8 cellular contexts compared by ENCODE assay signal in the genomic region with DNA sequence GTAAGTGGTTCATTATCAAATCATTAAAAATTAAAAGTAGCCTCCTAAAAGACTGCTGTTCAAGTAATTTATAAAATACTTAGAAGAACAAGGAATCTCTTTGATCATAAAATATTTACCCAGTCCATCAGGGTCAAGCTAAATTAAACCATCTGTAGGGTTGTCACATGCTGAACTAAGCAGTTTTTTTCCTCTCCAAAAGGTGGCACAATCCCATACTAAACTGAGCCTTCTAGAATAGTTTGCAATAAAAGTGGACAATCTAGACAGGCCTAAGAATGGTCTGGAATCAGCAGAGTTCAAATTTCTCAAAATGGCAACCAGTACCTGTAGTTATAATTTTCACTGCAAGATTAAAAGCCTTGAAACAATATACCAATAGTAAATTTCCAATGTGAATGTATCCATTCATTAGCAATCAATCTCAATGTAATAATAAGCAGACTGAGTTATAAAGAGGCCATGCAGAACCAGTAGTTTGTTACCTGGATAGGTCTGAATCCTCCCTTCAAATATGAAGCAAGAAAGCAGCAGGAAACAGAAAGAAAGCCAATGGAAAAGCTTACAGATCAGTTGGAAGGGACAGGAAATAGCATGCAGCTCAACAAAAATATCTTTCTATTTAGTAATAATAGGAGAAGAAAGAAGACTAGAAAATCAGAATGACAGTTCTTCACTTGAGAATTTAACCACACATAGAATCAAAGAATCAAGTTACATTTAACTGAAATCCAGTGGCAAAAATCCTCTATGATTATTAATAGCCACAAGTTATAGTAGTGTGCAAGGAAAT.
DNase-seq lines count a peak whose midpoint lies in the region; ATAC-seq, FAIRE-seq and TF ChIP-seq lines count a peak whose summit lies in the region.

No MANE protein-coding gene starts in this region.

- H3K36me3 Mint-ChIP-seq in activated naive CD4-positive, alpha-beta T cell treated with anti-CD3 and anti-CD28 coated beads for 36 hours (ENCODE audit: low read depth), result peaks cover 7% of the 10 kb centered on the region

- H3K4me1 Mint-ChIP-seq in activated naive CD4-positive, alpha-beta T cell treated with anti-CD3 and anti-CD28 coated beads for 36 hours (ENCODE audit: low read depth), result no peaks in the 10 kb centered on the region

- RAD21 ChIA-PET in HCT116 (lab: Charles Lee; ENCODE audit: low non-redundant PET in 1 of 2, low total read pairs in 2 of 2, uncharacterized antibody in 2 of 2, unreplicated experiment in 2 of 2), result interaction anchor here (0.6 to 1.3 kb wide), 3 partner anchors 213 to 269 kb away, joined by 3 to 6 read pairs (median 3); no protein-coding TSS in a partner anchor

- H3K36me3 ChIP-seq in HCT116 (ENCODE audit: control insufficient read depth in 1 of 2, insufficient read depth in 2 of 2, low read length in 2 of 2) (no peaks in the 10 kb centered on the region), K562 (ENCODE audit: control insufficient read depth, insufficient read depth, low read length) (no peaks in the 10 kb centered on the region)

- intact Hi-C loops in HCT116 (cut with micrococcal nuclease) (loop anchor here (1.0 kb wide), 1 partner anchor 213 kb away; no protein-coding TSS in a partner anchor), K562 (cut with micrococcal nuclease) (loop anchor here (1.0 to 10.0 kb wide), 3 partner anchors 85 to 457 kb away; no protein-coding TSS in a partner anchor)
- intact Hi-C loops in activated naive CD4-positive, alpha-beta T cell treated with anti-CD3 and anti-CD28 coated beads for 36 hours (cut with micrococcal nuclease), result loop anchor here (1.0 kb wide), 1 partner anchor 213 kb away; no protein-coding TSS in a partner anchor

- H3K27me3 ChIP-seq in HCT116 (ENCODE audit: insufficient read depth, low read length) (no peaks in the 10 kb centered on the region), K562 (ENCODE audit: control insufficient read depth in 2 of 2, insufficient read depth in 2 of 2, low read length in 2 of 2) (no peaks in the 10 kb centered on the region)

- no peaks in the 10 kb centered on the region for H3K79me2 ChIP-seq in HCT116 (ENCODE audit: insufficient read depth, low read length)
- H3K79me2 ChIP-seq in K562 (ENCODE audit: control insufficient read depth, insufficient read depth, low read length), result no peaks in the 10 kb centered on the region

- BruUV-seq in HCT116 (replicated peaks; lab: Mats Ljungman, UMichigan) (no TSS peak), K562 (replicated peaks; lab: Mats Ljungman, UMichigan) (no TSS peak)

- H2AFZ ChIP-seq in HCT116 (ENCODE audit: low read depth, low read length, poor library complexity, severe bottlenecking), result no peak overlapping the region
- no peak overlapping the region for H2AFZ ChIP-seq in K562 (ENCODE audit: low read depth, low read length)

- TF ChIP-seq POLR2A in HCT116 (IDR thresholded peaks at IDR 0.05; ENCODE audit: borderline replicate concordance, extremely low read depth, insufficient read depth, insufficient read length) (no peak), K562 (conservative IDR thresholded peaks at IDR 0.05) (no peak)

- H3K4me1 ChIP-seq in HCT116 (ENCODE audit: control insufficient read depth in 1 of 2, insufficient read depth in 2 of 2, low read length in 2 of 2), result no peaks in the 10 kb centered on the region
- H3K4me1 ChIP-seq in K562 (replicated peaks in 1 of 2; ENCODE audit: control insufficient read depth in 2 of 2, insufficient read depth in 2 of 2, low read length in 2 of 2), result no peaks in the 10 kb centered on the region

- in situ Hi-C loops in K562 (cut with MboI), result no loop called here

- TF ChIP-seq RAD21 in HCT116 (IDR thresholded peaks at IDR 0.05; ENCODE audit: low read depth), result peak; percentile 65
- peak; percentile 65 to 79 for TF ChIP-seq RAD21 in K562 (CRISPR knock-in tag; conservative IDR thresholded peaks at IDR 0.05 in 1 of 2, IDR thresholded peaks at IDR 0.05 in 1 of 2)

- POLR2A ChIA-PET in HCT116 (lab: Charles Lee), result interaction anchor here (0.6 to 1.3 kb wide), 3 partner anchors 16 to 223 kb away, joined by 3 to 4 read pairs (median 4); no protein-coding TSS in a partner anchor
- POLR2A ChIA-PET in K562 (lab: Yijun Ruan, JAX), result interaction anchor here (0.7 to 1.1 kb wide), 3 partner anchors 192 to 214 kb away, joined by 3 to 4 read pairs (median 3); no protein-coding TSS in a partner anchor

- TF ChIP-seq EP300 in K562 (IDR thresholded peaks at IDR 0.05; ENCODE audit: low read length), result no peak

- CTCF ChIA-PET in HCT116 (lab: Charles Lee), result interaction anchor here (1.2 to 2.1 kb wide), 3 partner anchors 9 to 213 kb away, joined by 5 to 23 read pairs (median 5); no protein-coding TSS in a partner anchor
- CTCF ChIA-PET in K562 (lab: Yijun Ruan, JAX; ENCODE audit: low intra/inter-chr PET ratio), result interaction anchor here (0.5 to 2.7 kb wide), 2 partner anchors 62 to 213 kb away, joined by 3 to 28 read pairs; no protein-coding TSS in a partner anchor
- CTCF ChIA-PET in activated naive CD4-positive, alpha-beta T cell treated with anti-CD3 and anti-CD28 coated beads for 36 hours (lab: Charles Lee), result interaction anchor here (0.6 to 1.0 kb wide), 3 partner anchors 63 to 213 kb away, joined by 3 read pairs; no protein-coding TSS in a partner anchor

- no peaks in the 10 kb centered on the region for H3K9me3 ChIP-seq in HCT116 (ENCODE audit: control insufficient read depth in 1 of 2, insufficient read depth in 1 of 2, low read depth in 1 of 2, low read length in 2 of 2)
- no peaks in the 10 kb centered on the region for H3K9me3 ChIP-seq in K562 (replicated peaks; ENCODE audit: control insufficient read depth, insufficient read depth, low read depth, low read length)

- no peaks in the 10 kb centered on the region for H4K20me1 ChIP-seq in HCT116 (ENCODE audit: insufficient read depth)
- H4K20me1 ChIP-seq in K562 (replicated peaks; ENCODE audit: control insufficient read depth, insufficient read depth, low read length), result no peaks in the 10 kb centered on the region

- H3K27ac Mint-ChIP-seq in activated naive CD4-positive, alpha-beta T cell treated with anti-CD3 and anti-CD28 coated beads for 36 hours, result no peak overlapping the region

- TF ChIP-seq CTCF in HCT116 (IDR thresholded peaks at IDR 0.05 in 2 of 3, conservative IDR thresholded peaks at IDR 0.05 in 1 of 3; ENCODE audit: borderline replicate concordance in 1 of 3, insufficient read depth in 1 of 3, low read depth in 2 of 3, low read length in 2 of 3), result peak; percentile 15 to 48 (median 29); a peak in 2 of 6 replicates
- peak; percentile 39 to 67 (median 50); a peak in 5 of 6 replicates for TF ChIP-seq CTCF in K562 (IDR thresholded peaks at IDR 0.05 in 2 of 3, conservative IDR thresholded peaks at IDR 0.05 in 1 of 3; ENCODE audit: insufficient read depth in 2 of 3, low read depth in 1 of 3, low read length in 3 of 3)
- no peak for TF ChIP-seq CTCF in coronary artery (IDR thresholded peaks at IDR 0.05)

- H3K4me3 ChIP-seq in HCT116 (replicated peaks in 1 of 2; ENCODE audit: low read depth in 1 of 2, low read length in 2 of 2) (no peak overlapping the region), K562 (no peak overlapping the region), coronary artery (no peak overlapping the region)

- no peaks in the 10 kb centered on the region for H3K27me3 Mint-ChIP-seq in activated naive CD4-positive, alpha-beta T cell treated with anti-CD3 and anti-CD28 coated beads for 36 hours (ENCODE audit: low read depth)

- no peaks in the 10 kb centered on the region for H3K9me3 Mint-ChIP-seq in activated naive CD4-positive, alpha-beta T cell treated with anti-CD3 and anti-CD28 coated beads for 36 hours

- H3K9me1 ChIP-seq in K562 (ENCODE audit: control insufficient read depth, insufficient read depth, low read length), result no peaks in the 10 kb centered on the region

- no peak overlapping the region for H3K4me3 Mint-ChIP-seq in activated naive CD4-positive, alpha-beta T cell treated with anti-CD3 and anti-CD28 coated beads for 36 hours

- peak; percentile 86 for FAIRE-seq in K562 (lab: Jason Lieb, UNC)

- H3K9ac ChIP-seq in HCT116 (ENCODE audit: low read length) (no peak overlapping the region), K562 (ENCODE audit: insufficient read depth in 1 of 2, low read depth in 2 of 2, low read length in 2 of 2) (no peak overlapping the region)

- H3K9me2 ChIP-seq in HCT116 (ENCODE audit: insufficient read depth), result no peaks in the 10 kb centered on the region

- H3K4me2 ChIP-seq in HCT116 (ENCODE audit: low read length) (no peak overlapping the region), K562 (ENCODE audit: insufficient read depth, low read length) (no peak overlapping the region)

- H3K27ac ChIP-seq in HCT116 (ENCODE audit: low read depth, low read length) (no peak overlapping the region), K562 (ENCODE audit: extremely low read depth, low read depth, low read length) (no peak overlapping the region), coronary artery (no peak overlapping the region)

- peak; percentile 11 for DNase-seq in AG08396 (ENCODE audit: low spot score)
- no peak for DNase-seq in HCT116 (ENCODE audit: low read depth, low spot score)
- DNase-seq in K562 (ENCODE audit: extremely low read depth in 1 of 4, low spot score in 3 of 4), result peak in 2 of 4 experiments; percentile 19 to 34
- DNase-seq in left kidney (ENCODE audit: low read depth, low spot score), result peak; percentile 44
- no peak for DNase-seq in activated naive CD4-positive, alpha-beta T cell treated with anti-CD3 and anti-CD28 coated beads for 36 hours
- DNase-seq in coronary artery (ENCODE audit: low spot score), result no peak
- DNase-seq in activated CD8-positive, alpha-beta memory T cell treated with anti-CD3 and anti-CD28 coated beads, Interleukin-2, amount 50 U/mL, for 48 hours, result no peak

- ATAC-seq in HCT116, result peak; percentile 67; the same call in 1 of the 2 replicates
- ATAC-seq in K562, result peak; percentile 82
- no peak for ATAC-seq in HG03097 (IDR thresholded peaks at IDR 0.05; ENCODE audit: low FRiP score, unreplicated experiment)

TF ChIP-seq in HCT116, 20 proteins besides CTCF, POLR2A, EP300 and RAD21:
- TF ChIP-seq EGR1 (IDR thresholded peaks at IDR 0.05; ENCODE audit: low read depth) (no peak), CBX3 (IDR thresholded peaks at IDR 0.05; ENCODE audit: low read depth) (no peak; the same call in 1 of the 2 replicates), SP1 (IDR thresholded peaks at IDR 0.05; ENCODE audit: low read depth) (no peak)

TF ChIP-seq in K562, 482 proteins besides CTCF, POLR2A, EP300 and RAD21 (continues in another document):
- TF ChIP-seq ZNF431 (CRISPR knock-in tag; IDR thresholded peaks at IDR 0.05) (no peak), MAFF (IDR thresholded peaks at IDR 0.05; ENCODE audit: low read length) (peak; percentile 76), C11orf30 (IDR thresholded peaks at IDR 0.05; ENCODE audit: low read depth) (peak; percentile 78), MAFK (IDR thresholded peaks at IDR 0.05; ENCODE audit: low read length) (peak; percentile 75), ZNF324 (CRISPR knock-in tag; IDR thresholded peaks at IDR 0.05) (no peak)

Comparison
In these comparisons a context has a peak if more than half of its experiments do, and no peak if none do; other contexts are left out.
1. DNase-seq: peak in AG08396 (single experiment) and left kidney (single experiment); none in HCT116 (single experiment), activated naive CD4-positive, alpha-beta T cell treated with anti-CD3 and anti-CD28 coated beads for 36 hours (single experiment), coronary artery (single experiment) and activated CD8-positive, alpha-beta memory T cell treated with anti-CD3 and anti-CD28 coated beads, Interleukin-2, amount 50 U/mL, for 48 hours (single experiment).